In genomic region chr19:49409441-49410029, GRCh38 we compare ENCODE assay signal across 1 cellular context.
TF ChIP-seq lines count a peak whose summit lies in the region.

No MANE protein-coding gene starts in this region.

TF ChIP-seq in H1, 55 proteins besides CTCF, POLR2A, EP300 and RAD21:
- TF ChIP-seq NRF1 (IDR thresholded peaks at IDR 0.05; ENCODE audit: low read depth, low read length) = no peak
- no peak for TF ChIP-seq FOSL1 (IDR thresholded peaks at IDR 0.05; ENCODE audit: insufficient read depth, low read depth, low read length)
- no peak for TF ChIP-seq SIN3A (conservative IDR thresholded peaks at IDR 0.05 in 1 of 2, IDR thresholded peaks at IDR 0.05 in 1 of 2; ENCODE audit: low read depth in 1 of 2, low read length in 2 of 2)
- TF ChIP-seq HDAC6 (IDR thresholded peaks at IDR 0.05; ENCODE audit: low read depth, low read length) = no peak
- TF ChIP-seq ASH2L (IDR thresholded peaks at IDR 0.05; ENCODE audit: low read length) = no peak
- TF ChIP-seq TBP (IDR thresholded peaks at IDR 0.05; ENCODE audit: low read depth, low read length) = no peak
- TF ChIP-seq RXRA (IDR thresholded peaks at IDR 0.05; ENCODE audit: insufficient read depth, low read depth, low read length) = no peak
- no peak for TF ChIP-seq KDM1A (IDR thresholded peaks at IDR 0.05; ENCODE audit: borderline replicate concordance, low read length)
- TF ChIP-seq ATF3 (IDR thresholded peaks at IDR 0.05; ENCODE audit: insufficient read depth, low read depth, low read length) = no peak
- TF ChIP-seq RNF2 (IDR thresholded peaks at IDR 0.05; ENCODE audit: borderline replicate concordance, low read depth, low read length, missing control alignments, poor library complexity, severe bottlenecking) = no peak
- TF ChIP-seq MAX (IDR thresholded peaks at IDR 0.05) = no peak
- no peak for TF ChIP-seq HDAC2 (IDR thresholded peaks at IDR 0.05; ENCODE audit: borderline replicate concordance in 1 of 2, low read depth in 2 of 2, low read length in 2 of 2)
- no peak for TF ChIP-seq GTF2F1 (IDR thresholded peaks at IDR 0.05; ENCODE audit: borderline replicate concordance, low read depth, low read length)
- TF ChIP-seq CTBP2 (IDR thresholded peaks at IDR 0.05; ENCODE audit: borderline replicate concordance, insufficient read depth, insufficient read length, low read length) = no peak
- no peak for TF ChIP-seq CBX5 (IDR thresholded peaks at IDR 0.05; ENCODE audit: low read depth, low read length)
- TF ChIP-seq TAF1 (IDR thresholded peaks at IDR 0.05; ENCODE audit: low read depth, low read length) = no peak
- TF ChIP-seq EZH2 (IDR thresholded peaks at IDR 0.05; ENCODE audit: low read depth, low read length, severe bottlenecking) = no peak
